10 cellular contexts compared by ENCODE assay signal in genomic region chr17:80743181-80743771, GRCh38.
DNase-seq lines count a peak whose midpoint lies in the region; ATAC-seq and TF ChIP-seq lines count a peak whose summit lies in the region.
"Had no signal": no experiment of that assay in that cellular context is flagged by ENCODE, and none has a peak within 500 bp of the region (broad histone marks: within the 10 kb centered on the region; RNA-seq: fewer than 3 reads in every experiment).

No MANE protein-coding gene starts in this region.

- DNase-seq in DMS79 treated with DMSO at 0.1 percent for 48 hours (lab: John Stamatoyannopoulos, UW) (peak; percentile 49), posterior vena cava (ENCODE audit: low spot score) (peak; percentile 63), UCSD-AML1 (lab: John Stamatoyannopoulos, UW; ENCODE audit: unreplicated experiment) (no peak), GM20000 (ENCODE audit: low spot score) (no peak), OCI-M1 (lab: John Stamatoyannopoulos, UW) (no peak)
- DNase-seq in central memory CD8-positive, alpha-beta T cell (ENCODE audit: low spot score in 2 of 2), result no peak
- DNase-seq: brain microvascular endothelial cell had no signal

- no peak for TF ChIP-seq CTCF in GM20000 (IDR thresholded peaks at IDR 0.05; ENCODE audit: extremely low read depth, missing control alignments)

- ATAC-seq in central memory CD8-positive, alpha-beta T cell (replicated peaks; ENCODE audit: extremely low read depth, poor library complexity, severe bottlenecking), result no peak
- ATAC-seq in GM18519 (IDR thresholded peaks at IDR 0.05; ENCODE audit: low FRiP score, unreplicated experiment), result no peak

- H3K27me3 Mint-ChIP-seq in T-helper 1 cell treated with Interleukin-12 subunit alpha and Interleukin-12 subunit beta and Interleukin-4 antibody, amounts not matched to agents 30 μg/mL and 1 μg/mL, for 36 hours (ENCODE audit: low read depth), result no peaks in the 10 kb centered on the region
- no peaks in the 10 kb centered on the region for H3K27me3 Mint-ChIP-seq in central memory CD8-positive, alpha-beta T cell
- H3K27me3 Mint-ChIP-seq: progenitor cell of endocrine pancreas had no signal

- H3K4me3 Mint-ChIP-seq in T-helper 1 cell treated with Interleukin-12 subunit alpha and Interleukin-12 subunit beta and Interleukin-4 antibody, amounts not matched to agents 30 μg/mL and 1 μg/mL, for 36 hours, result peak overlapping the region; percentile 80
- H3K4me3 Mint-ChIP-seq in central memory CD8-positive, alpha-beta T cell, result peak overlapping the region; percentile 30

- H3K9me3 Mint-ChIP-seq in T-helper 1 cell treated with Interleukin-12 subunit alpha and Interleukin-12 subunit beta and Interleukin-4 antibody, amounts not matched to agents 30 μg/mL and 1 μg/mL, for 36 hours, result no peaks in the 10 kb centered on the region
- no peaks in the 10 kb centered on the region for H3K9me3 Mint-ChIP-seq in central memory CD8-positive, alpha-beta T cell

- peak overlapping the region; percentile 88 for H3K27ac Mint-ChIP-seq in T-helper 1 cell treated with Interleukin-12 subunit alpha and Interleukin-12 subunit beta and Interleukin-4 antibody, amounts not matched to agents 30 μg/mL and 1 μg/mL, for 36 hours
- H3K27ac Mint-ChIP-seq in central memory CD8-positive, alpha-beta T cell (ENCODE audit: low read depth), result peak overlapping the region; percentile 25
- H3K27ac Mint-ChIP-seq: progenitor cell of endocrine pancreas had no signal

- intact Hi-C loops in posterior vena cava (cut with DNase I), result no loop called here

- H3K4me1 Mint-ChIP-seq in T-helper 1 cell treated with Interleukin-12 subunit alpha and Interleukin-12 subunit beta and Interleukin-4 antibody, amounts not matched to agents 30 μg/mL and 1 μg/mL, for 36 hours (ENCODE audit: low read depth), result peaks cover 52% of the 10 kb centered on the region
- H3K4me1 Mint-ChIP-seq in central memory CD8-positive, alpha-beta T cell, result peaks cover 42% of the 10 kb centered on the region

- peaks cover 45% of the 10 kb centered on the region for H3K36me3 Mint-ChIP-seq in T-helper 1 cell treated with Interleukin-12 subunit alpha and Interleukin-12 subunit beta and Interleukin-4 antibody, amounts not matched to agents 30 μg/mL and 1 μg/mL, for 36 hours (ENCODE audit: low read depth)
- H3K36me3 Mint-ChIP-seq in central memory CD8-positive, alpha-beta T cell (ENCODE audit: insufficient read depth), result peaks cover 4% of the 10 kb centered on the region

Comparison
In these comparisons a context has a peak if more than half of its experiments do, and no peak if none do; other contexts are left out.
1. DNase-seq: peak in DMS79 treated with DMSO at 0.1 percent for 48 hours (single experiment) and posterior vena cava (single experiment); none in central memory CD8-positive, alpha-beta T cell (0 of 2), UCSD-AML1 (single experiment), GM20000 (single experiment) and OCI-M1 (single experiment).